8 cellular contexts compared by ENCODE assay signal in genomic region chr10:91220194-91220953, GRCh38. TPM values are rescaled to one million over a fixed set of nuclear protein-coding genes. Genes with fewer than 3 reads are reported as not detected.
DNase-seq lines count a peak whose midpoint lies in the region; ATAC-seq, FAIRE-seq and TF ChIP-seq lines count a peak whose summit lies in the region.

Gene PCGF5, plus strand, starts transcription at chr10:91220663. Its CDS starts 2,209 bp downstream, at chr10:91222872.

- WGBS in lower leg skin, 2 donors, result 1 to 2% methylated on average over 12 to 63 of the region's 66 CpGs

- H3K4me3 Mint-ChIP-seq in CD14-positive monocyte, result peak within 1 kb of the TSS; percentile 90 to 97
- peak within 1 kb of the TSS; percentile 90 for H3K4me3 Mint-ChIP-seq in activated CD4-positive, alpha-beta memory T cell treated with anti-CD3 and anti-CD28 coated beads for 36 hours

- POLR2A ChIA-PET in activated CD4-positive, alpha-beta memory T cell treated with anti-CD3 and anti-CD28 coated beads for 36 hours (lab: Charles Lee), result interaction anchor here (0.7 to 2.2 kb wide), 4 partner anchors 14 to 58 kb away, joined by 3 to 7 read pairs (median 6); no protein-coding TSS in a partner anchor

- DNase-seq in CD14-positive monocyte (ENCODE audit: low spot score), result peak; percentile 91
- peak; percentile 92 for DNase-seq in GM19239 (ENCODE audit: insufficient read length, low spot score)
- DNase-seq in NCI-H748 treated with DMSO at 0.1 percent for 48 hours (lab: John Stamatoyannopoulos, UW), result peak; percentile 81
- DNase-seq in activated CD4-positive, alpha-beta memory T cell treated with anti-CD3 and anti-CD28 coated beads for 36 hours, result peak; percentile 94
- DNase-seq in dermis microvascular lymphatic vessel endothelial cell (ENCODE audit: low read depth in 2 of 2), result peak; percentile 81 to 93
- peak; percentile 79 to 96 for DNase-seq in lower leg skin (ENCODE audit: low spot score in 2 of 2)
- DNase-seq in stimulated activated CD4-positive, alpha-beta T cell treated with anti-CD3 and anti-CD28 coated beads, Interleukin-4, amount 100 ng/mL, for 4 hours, result peak; percentile 83 to 92

- H3K4me1 Mint-ChIP-seq in CD14-positive monocyte, result peaks cover 43% of the 10 kb centered on the region
- peaks cover 52% of the 10 kb centered on the region for H3K4me1 Mint-ChIP-seq in activated CD4-positive, alpha-beta memory T cell treated with anti-CD3 and anti-CD28 coated beads for 36 hours (ENCODE audit: low read depth)

- CTCF ChIA-PET in activated CD4-positive, alpha-beta memory T cell treated with anti-CD3 and anti-CD28 coated beads for 36 hours (lab: Charles Lee), result interaction anchor here (0.6 to 2.9 kb wide), 6 partner anchors 9 to 214 kb away, joined by 3 to 13 read pairs (median 4); no protein-coding TSS in a partner anchor

- intact Hi-C loops in CD14-positive monocyte (cut with micrococcal nuclease) (loop anchor here (2.0 kb wide), 3 partner anchors 22 to 58 kb away; no protein-coding TSS in a partner anchor), lower leg skin (cut with DNase I; ENCODE audit: low total_unique reads) (no loop called here)
- intact Hi-C loops in activated CD4-positive, alpha-beta memory T cell treated with anti-CD3 and anti-CD28 coated beads for 36 hours (cut with micrococcal nuclease), result loop anchor here (1.0 to 2.0 kb wide), 5 partner anchors 13 to 214 kb away; no protein-coding TSS in a partner anchor

- H3K36me3 Mint-ChIP-seq in CD14-positive monocyte, result peaks cover 17 to 19% of the 10 kb centered on the region in 2 donors
- H3K36me3 Mint-ChIP-seq in activated CD4-positive, alpha-beta memory T cell treated with anti-CD3 and anti-CD28 coated beads for 36 hours, result peaks cover 15% of the 10 kb centered on the region

- peak within 1 kb of the TSS; percentile 84 to 93 (median 90) for H3K27ac Mint-ChIP-seq in CD14-positive monocyte
- peak within 1 kb of the TSS; percentile 64 for H3K27ac Mint-ChIP-seq in activated CD4-positive, alpha-beta memory T cell treated with anti-CD3 and anti-CD28 coated beads for 36 hours

- TF ChIP-seq CTCF in CD14-positive monocyte (IDR thresholded peaks at IDR 0.05) (peak; percentile 27), lower leg skin (IDR thresholded peaks at IDR 0.05) (no peak)

- TF ChIP-seq POLR2A in lower leg skin (IDR thresholded peaks at IDR 0.05), result no peak

- H3K4me3 ChIP-seq in lower leg skin (ENCODE audit: low read depth, poor library complexity, severe bottlenecking), result peak within 1 kb of the TSS; percentile 68

- FAIRE-seq in GM19239 (lab: Jason Lieb, UNC), result peak; percentile 88

- peak; percentile 95 for ATAC-seq in HG03442 (IDR thresholded peaks at IDR 0.05; ENCODE audit: unreplicated experiment)

- peaks cover 0 to 5% (median 4%) of the 10 kb centered on the region in 3 donors for H3K27me3 Mint-ChIP-seq in CD14-positive monocyte (ENCODE audit: low read depth in 3 of 3)
- no peaks in the 10 kb centered on the region for H3K27me3 Mint-ChIP-seq in activated CD4-positive, alpha-beta memory T cell treated with anti-CD3 and anti-CD28 coated beads for 36 hours

- H3K9me3 Mint-ChIP-seq in CD14-positive monocyte, result no peaks in the 10 kb centered on the region
- H3K9me3 Mint-ChIP-seq in activated CD4-positive, alpha-beta memory T cell treated with anti-CD3 and anti-CD28 coated beads for 36 hours, result no peaks in the 10 kb centered on the region

RNA-seq across cellular contexts. Expression of gene PCGF5, which starts in this region (rescaled TPM):
- polyA plus RNA-seq in CD14-positive monocyte, result 10 to 100 TPM; 58.7 to 80.3 TPM
- 10 to 100 TPM; 42.9 to 46.8 TPM for total RNA-seq in activated CD4-positive, alpha-beta memory T cell treated with anti-CD3 and anti-CD28 coated beads for 36 hours
- 33.9 and 34.1 TPM in 2 replicates for total RNA-seq in dermis microvascular lymphatic vessel endothelial cell
- total RNA-seq in lower leg skin, result 10 to 100 TPM; 16.4 to 43.4 (median 28.3) TPM

Comparison
In these comparisons a context has a peak if more than half of its experiments do, and no peak if none do; other contexts are left out.
1. Peak in every context shown above with its lines: DNase-seq, ATAC-seq and H3K4me3 ChIP-seq.